ENCODE assay signal across 2 cellular contexts in the genomic region with DNA sequence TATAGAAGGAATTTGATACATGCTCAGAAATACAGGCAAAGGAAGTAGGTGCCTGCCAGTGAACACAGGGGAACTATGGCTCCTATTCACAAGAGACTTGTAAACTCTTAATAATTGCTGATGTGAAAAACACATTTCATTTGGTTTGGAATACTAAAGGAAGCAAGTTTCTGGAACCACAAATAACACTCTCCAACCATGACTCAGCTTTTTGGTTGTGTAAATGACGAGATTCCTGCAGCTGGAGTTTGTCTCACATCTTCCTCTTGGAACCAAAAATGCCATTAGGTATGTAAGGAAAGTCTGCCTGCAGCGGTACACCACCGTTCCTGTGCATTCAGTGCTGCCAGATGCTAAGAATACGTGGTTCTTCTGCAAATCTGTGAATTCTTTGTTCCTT.
TF ChIP-seq lines count a peak whose summit lies in the region.

No MANE protein-coding gene starts in this region.

TF ChIP-seq in SK-N-SH, 30 proteins besides CTCF, POLR2A, EP300 and RAD21 (continued from another document):
- no peak for TF ChIP-seq EZH2phosphoT487 (IDR thresholded peaks at IDR 0.05; ENCODE audit: borderline replicate concordance, low read depth)
- TF ChIP-seq GATA2 (CRISPR knock-in tag; IDR thresholded peaks at IDR 0.05), result no peak
- TF ChIP-seq IRF3 (IDR thresholded peaks at IDR 0.05; ENCODE audit: low read depth, low read length), result no peak
- TF ChIP-seq MAX (IDR thresholded peaks at IDR 0.05; ENCODE audit: low read depth), result no peak
- TF ChIP-seq TCF12 (IDR thresholded peaks at IDR 0.05), result no peak
- no peak for TF ChIP-seq SIN3A (IDR thresholded peaks at IDR 0.05; ENCODE audit: borderline replicate concordance, low read depth, low read length)
- TF ChIP-seq FOXJ3 (CRISPR knock-in tag; IDR thresholded peaks at IDR 0.05), result no peak
- no peak for TF ChIP-seq RXRA (IDR thresholded peaks at IDR 0.05; ENCODE audit: borderline replicate concordance, low read depth)
- no peak for TF ChIP-seq MEF2A (IDR thresholded peaks at IDR 0.05; ENCODE audit: borderline replicate concordance, low read depth)
- no peak for TF ChIP-seq CHD2 (IDR thresholded peaks at IDR 0.05; ENCODE audit: low read length, partially characterized antibody)
- TF ChIP-seq RCOR1 (IDR thresholded peaks at IDR 0.05; ENCODE audit: low read length), result no peak
- no peak for TF ChIP-seq SMC3 (IDR thresholded peaks at IDR 0.05; ENCODE audit: low read depth, low read length)
- no peak for TF ChIP-seq ELF1 (IDR thresholded peaks at IDR 0.05)
- no peak for TF ChIP-seq USF2 (IDR thresholded peaks at IDR 0.05; ENCODE audit: borderline replicate concordance, low read depth, low read length)

TF ChIP-seq in SK-N-SH treated with all-trans-retinoic acid at 6 μM for 48 hours, 23 proteins besides CTCF, POLR2A, EP300 and RAD21:
- TF ChIP-seq, protein P1, sequence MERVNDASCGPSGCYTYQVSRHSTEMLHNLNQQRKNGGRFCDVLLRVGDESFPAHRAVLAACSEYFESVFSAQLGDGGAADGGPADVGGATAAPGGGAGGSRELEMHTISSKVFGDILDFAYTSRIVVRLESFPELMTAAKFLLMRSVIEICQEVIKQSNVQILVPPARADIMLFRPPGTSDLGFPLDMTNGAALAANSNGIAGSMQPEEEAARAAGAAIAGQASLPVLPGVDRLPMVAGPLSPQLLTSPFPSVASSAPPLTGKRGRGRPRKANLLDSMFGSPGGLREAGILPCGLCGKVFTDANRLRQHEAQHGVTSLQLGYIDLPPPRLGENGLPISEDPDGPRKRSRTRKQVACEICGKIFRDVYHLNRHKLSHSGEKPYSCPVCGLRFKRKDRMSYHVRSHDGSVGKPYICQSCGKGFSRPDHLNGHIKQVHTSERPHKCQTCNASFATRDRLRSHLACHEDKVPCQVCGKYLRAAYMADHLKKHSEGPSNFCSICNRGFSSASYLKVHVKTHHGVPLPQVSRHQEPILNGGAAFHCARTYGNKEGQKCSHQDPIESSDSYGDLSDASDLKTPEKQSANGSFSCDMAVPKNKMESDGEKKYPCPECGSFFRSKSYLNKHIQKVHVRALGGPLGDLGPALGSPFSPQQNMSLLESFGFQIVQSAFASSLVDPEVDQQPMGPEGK (CRISPR knock-in tag; IDR thresholded peaks at IDR 0.05; ENCODE audit: borderline replicate concordance), result no peak
- TF ChIP-seq CREB5 (CRISPR knock-in tag; IDR thresholded peaks at IDR 0.05; ENCODE audit: low read depth) (no peak), RARB (CRISPR knock-in tag; IDR thresholded peaks at IDR 0.05) (no peak), POU6F1 (CRISPR knock-in tag; IDR thresholded peaks at IDR 0.05; ENCODE audit: borderline replicate concordance, low read depth) (no peak), CSDC2 (CRISPR knock-in tag; IDR thresholded peaks at IDR 0.05) (no peak), ZC3H10 (CRISPR knock-in tag; IDR thresholded peaks at IDR 0.05) (no peak), OSR1 (CRISPR knock-in tag; IDR thresholded peaks at IDR 0.05) (no peak)
